ENCODE assay signal across 7 cellular contexts in genomic region chr11:46237248-46238077, GRCh38. TPM values are rescaled to one million over a fixed set of nuclear protein-coding genes. Genes with fewer than 3 reads are reported as not detected.
DNase-seq lines count a peak whose midpoint lies in the region; ATAC-seq and TF ChIP-seq lines count a peak whose summit lies in the region.

No MANE protein-coding gene starts in this region.

- peak; percentile 84 for DNase-seq in HFFc6
- DNase-seq in RPMI8226: peak; percentile 39
- DNase-seq in activated gamma-delta T cell treated with Interleukin-2 at 50 U/mL for 16 hours: peak; percentile 26
- peak; percentile 42 for DNase-seq in omental fat pad (ENCODE audit: low spot score)
- DNase-seq in upper lobe of right lung: peak; percentile 81

- intact Hi-C loops in upper lobe of right lung (cut with DNase I): no loop called here

- H3K27ac Mint-ChIP-seq in HFFc6: peak overlapping the region; percentile 93

- H3K36me3 Mint-ChIP-seq in HFFc6 (ENCODE audit: low read depth): 0 out of 2 replicates have a peak, but pooled peaks cover 6% of the 10 kb centered on the region

- no peak for TF ChIP-seq EP300 in gastroesophageal sphincter (IDR thresholded peaks at IDR 0.05)

- TF ChIP-seq POLR2A in gastroesophageal sphincter (IDR thresholded peaks at IDR 0.05): no peak

- H3K27ac ChIP-seq in gastroesophageal sphincter: peak overlapping the region in 3 of 4 donors; percentile 88 to 91 (median 90)
- peak overlapping the region; percentile 82 for H3K27ac ChIP-seq in upper lobe of right lung

- H3K4me1 ChIP-seq in gastroesophageal sphincter: peaks cover 0 to 42% (median 23%) of the 10 kb centered on the region in 3 donors
- H3K4me1 ChIP-seq in upper lobe of right lung: peaks cover 31% of the 10 kb centered on the region

- ATAC-seq in gastroesophageal sphincter (peak; percentile 51), omental fat pad (ENCODE audit: low FRiP score) (peak; percentile 65), upper lobe of right lung (peak; percentile 56), GM18517 (IDR thresholded peaks at IDR 0.05; ENCODE audit: unreplicated experiment) (no peak)

- H3K27me3 Mint-ChIP-seq in HFFc6 (ENCODE audit: insufficient read depth): no peaks in the 10 kb centered on the region

- TF ChIP-seq CTCF in HFFc6 (IDR thresholded peaks at IDR 0.05) (no peak), gastroesophageal sphincter (IDR thresholded peaks at IDR 0.05) (no peak), omental fat pad (IDR thresholded peaks at IDR 0.05) (no peak), upper lobe of right lung (IDR thresholded peaks at IDR 0.05) (no peak)

- peaks cover 3% of the 10 kb centered on the region; the same call in 1 of the 2 replicates for H3K9me3 Mint-ChIP-seq in HFFc6

- H3K9me3 ChIP-seq in gastroesophageal sphincter (no peaks in the 10 kb centered on the region), upper lobe of right lung (no peaks in the 10 kb centered on the region)

- no peaks in the 10 kb centered on the region for H3K36me3 ChIP-seq in gastroesophageal sphincter
- H3K36me3 ChIP-seq in upper lobe of right lung: no peaks in the 10 kb centered on the region

- H3K4me3 ChIP-seq in gastroesophageal sphincter: peak overlapping the region; percentile 32 to 65
- peak overlapping the region; percentile 55 for H3K4me3 ChIP-seq in upper lobe of right lung

- H3K27me3 ChIP-seq in gastroesophageal sphincter (peaks cover 4% of the 10 kb centered on the region), upper lobe of right lung (no peaks in the 10 kb centered on the region)

- peak overlapping the region; percentile 88 for H3K4me3 Mint-ChIP-seq in HFFc6

- WGBS in gastroesophageal sphincter (ENCODE audit: low coverage in 1 of 2), 2 donors: 5 to 11% methylated on average over 26 to 38 of the region's 59 CpGs

- peaks cover 51% of the 10 kb centered on the region for H3K4me1 Mint-ChIP-seq in HFFc6 (ENCODE audit: low read depth)

RNA-seq across cellular contexts. Expression of gene CREB3L1, which starts 40.0 kb away (rescaled TPM):
- total RNA-seq in HFFc6 (2021; fragmentation: NEBNext Ultra II Directional; extraction: Animal tissue kit (Norgen Biotek cat#: 25700)): 100 to 1,000 TPM; 282 to 328 (median 310) TPM
- total RNA-seq in gastroesophageal sphincter (1 to 10 TPM in 3 of 4 donors, under 1 TPM in 1; 0.81 to 5.2 (median 1.7) TPM), omental fat pad (1 to 10 TPM in 3 of 4 donors, under 1 TPM in 1; 0.94 to 8.7 (median 2.8) TPM), upper lobe of right lung (47.4 TPM)

Comparison
In these comparisons a context has a peak if more than half of its experiments do, and no peak if none do; other contexts are left out.
1. DNase-seq: peak in every context shown above with its lines; median percentile 84 in HFFc6; 81 in upper lobe of right lung; 42 in omental fat pad; 39 in RPMI8226; 26 in activated gamma-delta T cell treated with Interleukin-2 at 50 U/mL for 16 hours.